ENCODE assay signal across 1 cellular context in genomic region chr10:124219655-124220054, GRCh38.
TF ChIP-seq lines count a peak whose summit lies in the region.

No MANE protein-coding gene starts in this region.

TF ChIP-seq in H1, 55 proteins besides CTCF, POLR2A, EP300 and RAD21:
- no peak for TF ChIP-seq ASH2L (IDR thresholded peaks at IDR 0.05; ENCODE audit: low read length)
- no peak for TF ChIP-seq PHF8 (conservative IDR thresholded peaks at IDR 0.05; ENCODE audit: low read depth, low read length)
- no peak for TF ChIP-seq SIX5 (IDR thresholded peaks at IDR 0.05; ENCODE audit: low read depth, low read length)
- no peak for TF ChIP-seq SIN3A (conservative IDR thresholded peaks at IDR 0.05 in 1 of 2, IDR thresholded peaks at IDR 0.05 in 1 of 2; ENCODE audit: low read depth in 1 of 2, low read length in 2 of 2)
- no peak for TF ChIP-seq KDM5A (IDR thresholded peaks at IDR 0.05; ENCODE audit: low read length)
- no peak for TF ChIP-seq YY1 (IDR thresholded peaks at IDR 0.05; ENCODE audit: low read depth, low read length)
TF ChIP-seq in H1: peak in this region for 0.
